Comparison of ENCODE assay signal across 24 cellular contexts in the genomic region with DNA sequence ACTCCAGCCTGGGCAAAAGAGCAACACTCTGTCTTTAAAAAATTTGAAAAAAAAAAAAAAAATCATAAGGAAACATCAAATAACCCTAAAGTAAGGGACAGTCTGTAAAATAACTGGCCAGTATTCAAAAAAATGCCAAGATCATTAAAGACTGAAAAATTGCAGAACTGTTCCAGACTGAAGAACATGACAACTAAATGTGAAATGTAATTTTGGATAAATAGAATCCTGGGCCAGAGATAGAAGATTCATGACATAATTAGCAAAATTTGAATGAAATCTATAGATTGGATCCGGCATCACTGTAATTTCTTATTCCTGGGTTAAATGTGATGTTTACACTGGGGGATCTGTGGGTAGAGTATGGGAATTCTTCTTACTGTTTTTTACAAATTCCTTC. TPM values are rescaled to one million over a fixed set of nuclear protein-coding genes. Genes with fewer than 3 reads are reported as not detected.
DNase-seq lines count a peak whose midpoint lies in the region; ATAC-seq, FAIRE-seq and TF ChIP-seq lines count a peak whose summit lies in the region.
"Had no signal": no experiment of that assay in that cellular context is flagged by ENCODE, and none has a peak within 500 bp of the region (broad histone marks: within the 10 kb centered on the region; RNA-seq: fewer than 3 reads in every experiment).

No MANE protein-coding gene starts in this region.

- RAD21 ChIA-PET in HCT116 (lab: Charles Lee; ENCODE audit: low non-redundant PET in 1 of 2, low total read pairs in 2 of 2, uncharacterized antibody in 2 of 2, unreplicated experiment in 2 of 2): interaction anchor here in 1 of 2 experiments (0.9 kb wide), 1 partner anchor 14 kb away, joined by 3 read pairs; no protein-coding TSS in a partner anchor

- peaks cover 22 to 30% of the 10 kb centered on the region in 2 experiments for H3K4me1 ChIP-seq in HCT116 (ENCODE audit: control insufficient read depth in 1 of 2, insufficient read depth in 2 of 2, low read length in 2 of 2)
- H3K4me1 ChIP-seq in adrenal gland (replicated peaks in 1 of 2): peaks cover 12 to 43% of the 10 kb centered on the region in 2 donors
- peaks cover 64% of the 10 kb centered on the region for H3K4me1 ChIP-seq in HepG2 (ENCODE audit: insufficient read depth, low read length)
- H3K4me1 ChIP-seq in tibial nerve: peaks cover 0 to 47% (median 8%) of the 10 kb centered on the region in 4 donors

- H2AFZ ChIP-seq in HCT116 (ENCODE audit: low read depth, low read length, poor library complexity, severe bottlenecking): no peak overlapping the region
- H2AFZ ChIP-seq in HepG2 (ENCODE audit: low read length): no peak overlapping the region
- H2AFZ ChIP-seq: GM23338 had no signal

- no peak for TF ChIP-seq POLR2A in HCT116 (IDR thresholded peaks at IDR 0.05; ENCODE audit: borderline replicate concordance, extremely low read depth, insufficient read depth, insufficient read length)
- TF ChIP-seq POLR2A in adrenal gland (IDR thresholded peaks at IDR 0.05): no peak
- no peak for TF ChIP-seq POLR2A in HepG2 (IDR thresholded peaks at IDR 0.05; ENCODE audit: insufficient read depth in 1 of 2, low read depth in 2 of 2, low read length in 2 of 2)
- no peak for TF ChIP-seq POLR2A in tibial nerve (IDR thresholded peaks at IDR 0.05)

- 0 out of 2 replicates have a peak overlapping the region, but pooled peaks have one; percentile 27 for H3K9ac ChIP-seq in HCT116 (ENCODE audit: low read length)
- no peak overlapping the region for H3K9ac ChIP-seq in HepG2 (ENCODE audit: insufficient read depth, low read depth, low read length)

- ATAC-seq in HCT116: no peak
- ATAC-seq in HepG2: no peak
- ATAC-seq: GM23338, heart right ventricle had no signal

- in situ Hi-C loops in HepG2 (cut with HindIII; ENCODE audit: extremely low pct_ligation_motif_present, low pct_unique_long_range_greater_than_20kb): no loop called here

- H3K9me2 ChIP-seq in HCT116 (ENCODE audit: insufficient read depth): no peaks in the 10 kb centered on the region

- H4K20me1 ChIP-seq in HCT116 (ENCODE audit: insufficient read depth) (no peaks in the 10 kb centered on the region), HepG2 (ENCODE audit: insufficient read depth, low read length) (no peaks in the 10 kb centered on the region; the same call in 1 of the 2 replicates)

- intact Hi-C loops in HCT116 (cut with micrococcal nuclease) (loop anchor here (2.0 kb wide), 1 partner anchor 13 kb away; no protein-coding TSS in a partner anchor), adrenal gland (cut with DNase I) (no loop called here), HepG2 (cut with micrococcal nuclease; ENCODE audit: unreplicated experiment) (no loop called here)

- TF ChIP-seq CTCF in HCT116 (IDR thresholded peaks at IDR 0.05 in 2 of 3, conservative IDR thresholded peaks at IDR 0.05 in 1 of 3; ENCODE audit: borderline replicate concordance in 1 of 3, insufficient read depth in 1 of 3, low read depth in 2 of 3, low read length in 2 of 3) (no peak), adrenal gland (IDR thresholded peaks at IDR 0.05) (no peak), HepG2 (CRISPR knock-in tag; IDR thresholded peaks at IDR 0.05) (no peak), tibial nerve (IDR thresholded peaks at IDR 0.05) (no peak), WERI-Rb-1 (IDR thresholded peaks at IDR 0.05; ENCODE audit: low read depth, low read length) (no peak)

- H3K27ac ChIP-seq in HCT116 (ENCODE audit: low read depth, low read length) (peak overlapping the region; percentile 37), adrenal gland (peak overlapping the region in 4 of 5 donors; percentile 53 to 63 (median 60)), HepG2 (ENCODE audit: extremely low read length, insufficient read depth, low read length) (peak overlapping the region; percentile 71), tibial nerve (peak overlapping the region in 3 of 4 donors; percentile 9 to 27 (median 15)), WERI-Rb-1 (no peak overlapping the region)
- H3K27ac ChIP-seq: suprapubic skin had no signal

- peak overlapping the region; percentile 94 for H3K4me2 ChIP-seq in HCT116 (ENCODE audit: low read length)
- peak overlapping the region; percentile 50; the same call in 1 of the 2 replicates for H3K4me2 ChIP-seq in HepG2 (ENCODE audit: low read depth, low read length)
- H3K4me2 ChIP-seq: GM23338 had no signal

- peaks cover 89% of the 10 kb centered on the region for H3K79me2 ChIP-seq in HCT116 (ENCODE audit: insufficient read depth, low read length)
- peaks cover 32% of the 10 kb centered on the region for H3K79me2 ChIP-seq in HepG2 (ENCODE audit: insufficient read depth, low read length)

- H3K9me3 ChIP-seq in HCT116 (ENCODE audit: control insufficient read depth in 1 of 2, insufficient read depth in 1 of 2, low read depth in 1 of 2, low read length in 2 of 2) (no peaks in the 10 kb centered on the region), adrenal gland (replicated peaks in 1 of 3) (no peaks in the 10 kb centered on the region), HepG2 (ENCODE audit: low read length) (no peaks in the 10 kb centered on the region), tibial nerve (no peaks in the 10 kb centered on the region), WERI-Rb-1 (ENCODE audit: severe bottlenecking) (no peaks in the 10 kb centered on the region)
- H3K9me3 ChIP-seq: Caco-2, heart right ventricle, right atrium auricular region, suprapubic skin had no signal

- no peaks in the 10 kb centered on the region for H3K27me3 ChIP-seq in HCT116 (ENCODE audit: insufficient read depth, low read length)
- H3K27me3 ChIP-seq in adrenal gland: no peaks in the 10 kb centered on the region
- no peaks in the 10 kb centered on the region; a peak in 1 of 5 replicates for H3K27me3 ChIP-seq in HepG2 (ENCODE audit: control insufficient read depth in 1 of 2, insufficient read depth in 2 of 2, low read length in 2 of 2)
- H3K27me3 ChIP-seq in tibial nerve: no peaks in the 10 kb centered on the region
- H3K27me3 ChIP-seq in WERI-Rb-1 (ENCODE audit: insufficient read depth, low read depth, severe bottlenecking): no peaks in the 10 kb centered on the region
- H3K27me3 ChIP-seq: heart right ventricle, right atrium auricular region, suprapubic skin had no signal

- H3K4me3 ChIP-seq in HCT116 (replicated peaks in 1 of 2; ENCODE audit: low read depth in 1 of 2, low read length in 2 of 2) (no peak overlapping the region), adrenal gland (no peak overlapping the region), HepG2 (replicated peaks in 1 of 3; ENCODE audit: insufficient read depth in 1 of 3, low read depth in 2 of 3, low read length in 3 of 3) (no peak overlapping the region), tibial nerve (no peak overlapping the region), WERI-Rb-1 (ENCODE audit: low read depth, low read length) (no peak overlapping the region)
- H3K4me3 ChIP-seq: GM23338, heart right ventricle, right atrium auricular region, suprapubic skin had no signal

- TF ChIP-seq RAD21 in HCT116 (IDR thresholded peaks at IDR 0.05; ENCODE audit: low read depth): no peak
- no peak for TF ChIP-seq RAD21 in HepG2 (CRISPR knock-in tag; IDR thresholded peaks at IDR 0.05)

- 74 to 88% (median 83%) methylated on average over 1 of the region's 1 CpG for WGBS in adrenal gland, 4 donors
- 85% methylated on average over 1 of the region's 1 CpG for WGBS in HepG2 (ENCODE audit: low lambda C conversion rate)
- WGBS in tibial nerve, 2 donors: 52 to 73% methylated on average over 1 of the region's 1 CpG

- H3K36me3 ChIP-seq in HCT116 (ENCODE audit: control insufficient read depth in 1 of 2, insufficient read depth in 2 of 2, low read length in 2 of 2): peaks cover 5 to 11% of the 10 kb centered on the region in 2 experiments; a peak in 3 of 4 replicates
- peaks cover 0 to 8% of the 10 kb centered on the region in 2 donors for H3K36me3 ChIP-seq in adrenal gland (replicated peaks in 1 of 2)
- peaks cover 0 to 2% of the 10 kb centered on the region in 2 experiments; a peak in 1 of 5 replicates for H3K36me3 ChIP-seq in HepG2 (replicated peaks in 1 of 2; ENCODE audit: control insufficient read depth in 1 of 2, insufficient read depth in 2 of 2, low read length in 2 of 2)
- peaks cover 0 to 8% (median 0%) of the 10 kb centered on the region in 3 donors for H3K36me3 ChIP-seq in tibial nerve
- H3K36me3 ChIP-seq in WERI-Rb-1: peaks cover 12% of the 10 kb centered on the region

- POLR2A ChIA-PET in HCT116 (lab: Charles Lee): interaction anchor here (1.0 kb wide), 1 partner anchor 14 kb away, joined by 3 read pairs; no protein-coding TSS in a partner anchor
- POLR2A ChIA-PET in HepG2 (lab: Yijun Ruan, JAX): interaction anchor here (1.0 to 4.1 kb wide), 4 partner anchors 15 to 41 kb away, joined by 3 to 144 read pairs (median 94); partner anchors contain the start of gene SUMF2

- TF ChIP-seq EP300 in HepG2 (IDR thresholded peaks at IDR 0.05; ENCODE audit: low read depth in 2 of 2, low read length in 2 of 2) (no peak), HepG2 (CRISPR knock-in tag; IDR thresholded peaks at IDR 0.05; ENCODE audit: borderline replicate concordance) (no peak), tibial nerve (IDR thresholded peaks at IDR 0.05) (no peak)

- CTCF ChIA-PET in HCT116 (lab: Charles Lee) (no interaction called here), HepG2 (lab: Yijun Ruan, JAX; ENCODE audit: low intra/inter-chr PET ratio, low total read pairs) (no interaction called here)

- no peak for DNase-seq in HCT116 (ENCODE audit: low read depth, low spot score)
- no peak for DNase-seq in adrenal gland
- no peak for DNase-seq in HepG2 (ENCODE audit: low spot score)
- DNase-seq in tibial nerve (ENCODE audit: low spot score in 2 of 2): no peak
- DNase-seq in WERI-Rb-1: no peak
- DNase-seq in HPDE6-E6E7 (ENCODE audit: extremely low spot score): no peak
- no peak for DNase-seq in NAMALWA (ENCODE audit: low spot score)
- DNase-seq: activated B cell treated with CpG ODN at 0.5 μM for 24 hours; activated CD4-positive, alpha-beta memory T cell treated with anti-CD3 and anti-CD28 coated beads for 36 hours; activated naive CD4-positive, alpha-beta T cell treated with anti-CD3 and anti-CD28 coated beads for 36 hours; activated T-cell treated with anti-CD3 and anti-CD28 coated beads, Interleukin-2, amount 50 U/mL, for 1 hour; AML-193; aorta; NCI-H1930; NCI-H226; occipital lobe; OCI-M1; stimulated activated CD8-positive, alpha-beta memory T cell treated with anti-CD3 and anti-CD28 coated beads, Interleukin-4, amount 100 ng/mL, for 48 hours had no signal

- no TSS peak for BruUV-seq in HCT116 (replicated peaks; lab: Mats Ljungman, UMichigan)
- no TSS peak for BruUV-seq in HepG2 (replicated peaks; lab: Mats Ljungman, UMichigan)

- no peak for FAIRE-seq in HepG2 (lab: Jason Lieb, UNC)
- FAIRE-seq: HTR-8/SVneo had no signal

RNA-seq across cellular contexts. Expression of gene PSPH, which starts 3.0 kb away (rescaled TPM):
- total RNA-seq in HCT116 (2021; ENCODE audit: unreplicated experiment): 50.7 TPM
- 36.6 and 45.9 TPM in 2 replicates for polyA plus RNA-seq in HCT116 (2012)
- 10 to 100 TPM; 10.4 to 68.7 (median 27.3) TPM for total RNA-seq in adrenal gland
- polyA plus RNA-seq in adrenal gland: 10 to 100 TPM in 2 of 3 donors, 1 to 10 TPM in 1; 2.8 to 13.7 (median 11.1) TPM
- 124 and 175 TPM in 2 replicates for total RNA-seq in HepG2 (2016; rRNA removed; fragmentation: Illumina TruSeq; extraction: Trizol)
- 25.3 and 32.9 TPM in 2 replicates for total RNA-seq in HepG2 (2016; cell fraction: cytosol; rRNA removed; fragmentation: Illumina TruSeq; extraction: Trizol; ENCODE audit: low read depth)
- total RNA-seq in HepG2 (2016; cell fraction: insoluble cytoplasmic fraction; rRNA removed; fragmentation: Illumina TruSeq; extraction: Trizol): 124 and 200 TPM in 2 replicates
- 65.6 and 67.9 TPM in 2 replicates for total RNA-seq in HepG2 (2016; cell fraction: membrane; rRNA removed; fragmentation: Illumina TruSeq; extraction: Trizol)
- 54.9 and 62.4 TPM in 2 replicates for total RNA-seq in HepG2 (2016; cell fraction: nucleus; rRNA removed; fragmentation: Illumina TruSeq; extraction: Trizol)
- 85.5 and 85.8 TPM in 2 replicates for polyA plus RNA-seq in HepG2 (2011; rRNA removed)
- polyA plus RNA-seq in HepG2 (2011; cell fraction: cytosol; rRNA removed): 97.1 and 104 TPM in 2 replicates
- 23.5 and 32.4 TPM in 2 replicates for polyA plus RNA-seq in HepG2 (2011; cell fraction: nucleus; rRNA removed)
- 63.4 and 77.8 TPM in 2 replicates for polyA plus RNA-seq in HepG2 (2012)
- 24.3 and 28.7 TPM in 2 replicates for polyA plus RNA-seq in HepG2 (2016; cell fraction: cytosol; fragmentation: Illumina TruSeq; extraction: Trizol; ENCODE audit: low read depth)
- 138 and 145 TPM in 2 replicates for polyA plus RNA-seq in HepG2 (2016; cell fraction: insoluble cytoplasmic fraction; fragmentation: Illumina TruSeq; extraction: Trizol; ENCODE audit: low read depth)
- polyA plus RNA-seq in HepG2 (2016; cell fraction: membrane; fragmentation: Illumina TruSeq; extraction: Trizol; ENCODE audit: low read depth): 40.5 and 43.9 TPM in 2 replicates
- polyA plus RNA-seq in HepG2 (2016; cell fraction: nucleus; fragmentation: Illumina TruSeq; extraction: Trizol; ENCODE audit: insufficient read depth, low read depth): 58.7 and 60.7 TPM in 2 replicates
- 48.6 and 65.8 TPM in 2 replicates for polyA minus RNA-seq in HepG2 (2011; rRNA and poly(A)+ RNA removed; ENCODE audit: low replicate concordance)
- polyA minus RNA-seq in HepG2 (2011; cell fraction: cytosol; rRNA and poly(A)+ RNA removed): 59.8 and 64.2 TPM in 2 replicates
- 40.7 and 55.8 TPM in 2 replicates for polyA minus RNA-seq in HepG2 (2011; cell fraction: nucleus; rRNA and poly(A)+ RNA removed)
- total RNA-seq in tibial nerve: 10 to 100 TPM; 14.9 to 39.8 (median 25.1) TPM

RNA-seq across cellular contexts. Expression of gene CCT6A, which starts 3.3 kb away (rescaled TPM):
- 257 TPM for total RNA-seq in HCT116 (2021; ENCODE audit: unreplicated experiment)
- 215 and 226 TPM in 2 replicates for polyA plus RNA-seq in HCT116 (2012)
- total RNA-seq in adrenal gland: 100 to 1,000 TPM in 2 of 8 donors, 10 to 100 TPM in 6; 51.6 to 128 (median 85.3) TPM
- polyA plus RNA-seq in adrenal gland: 100 to 1,000 TPM; 142 to 240 (median 163) TPM
- total RNA-seq in HepG2 (2016; rRNA removed; fragmentation: Illumina TruSeq; extraction: Trizol): 292 and 425 TPM in 2 replicates
- 46.3 and 52.8 TPM in 2 replicates for total RNA-seq in HepG2 (2016; cell fraction: cytosol; rRNA removed; fragmentation: Illumina TruSeq; extraction: Trizol; ENCODE audit: low read depth)
- 297 and 437 TPM in 2 replicates for total RNA-seq in HepG2 (2016; cell fraction: insoluble cytoplasmic fraction; rRNA removed; fragmentation: Illumina TruSeq; extraction: Trizol)
- 96.3 and 109 TPM in 2 replicates for total RNA-seq in HepG2 (2016; cell fraction: membrane; rRNA removed; fragmentation: Illumina TruSeq; extraction: Trizol)
- total RNA-seq in HepG2 (2016; cell fraction: nucleus; rRNA removed; fragmentation: Illumina TruSeq; extraction: Trizol): 167 and 182 TPM in 2 replicates
- 135 and 219 TPM in 2 replicates for polyA plus RNA-seq in HepG2 (2011; rRNA removed)
- 87.9 and 139 TPM in 2 replicates for polyA plus RNA-seq in HepG2 (2011; cell fraction: cytosol; rRNA removed)
- 80.9 and 81.9 TPM in 2 replicates for polyA plus RNA-seq in HepG2 (2011; cell fraction: nucleus; rRNA removed)
- polyA plus RNA-seq in HepG2 (2012): 147 and 167 TPM in 2 replicates
- 29.1 and 31.6 TPM in 2 replicates for polyA plus RNA-seq in HepG2 (2016; cell fraction: cytosol; fragmentation: Illumina TruSeq; extraction: Trizol; ENCODE audit: low read depth)
- polyA plus RNA-seq in HepG2 (2016; cell fraction: insoluble cytoplasmic fraction; fragmentation: Illumina TruSeq; extraction: Trizol; ENCODE audit: low read depth): 455 and 526 TPM in 2 replicates
- 69.4 and 72.1 TPM in 2 replicates for polyA plus RNA-seq in HepG2 (2016; cell fraction: membrane; fragmentation: Illumina TruSeq; extraction: Trizol; ENCODE audit: low read depth)
- polyA plus RNA-seq in HepG2 (2016; cell fraction: nucleus; fragmentation: Illumina TruSeq; extraction: Trizol; ENCODE audit: insufficient read depth, low read depth): 371 TPM in 2 replicates
- polyA minus RNA-seq in HepG2 (2011; rRNA and poly(A)+ RNA removed; ENCODE audit: low replicate concordance): 62.3 and 243 TPM in 2 replicates
- polyA minus RNA-seq in HepG2 (2011; cell fraction: cytosol; rRNA and poly(A)+ RNA removed): 72.5 and 82.6 TPM in 2 replicates
- 101 and 127 TPM in 2 replicates for polyA minus RNA-seq in HepG2 (2011; cell fraction: nucleus; rRNA and poly(A)+ RNA removed)
- total RNA-seq in tibial nerve: 10 to 100 TPM; 60.0 to 99.0 (median 77.9) TPM

RNA-seq across cellular contexts. Expression of gene SUMF2, which starts 15.8 kb away (rescaled TPM):
- 173 TPM for total RNA-seq in HCT116 (2021; ENCODE audit: unreplicated experiment)
- polyA plus RNA-seq in HCT116 (2012): 154 and 174 TPM in 2 replicates
- 100 to 1,000 TPM; 118 to 230 (median 181) TPM for total RNA-seq in adrenal gland
- 100 to 1,000 TPM in 1 of 3 donors, 10 to 100 TPM in 2; 75.6 to 142 (median 92.3) TPM for polyA plus RNA-seq in adrenal gland
- 22.4 and 54.4 TPM in 2 replicates for total RNA-seq in HepG2 (2016; rRNA removed; fragmentation: Illumina TruSeq; extraction: Trizol)
- 12.4 and 13.6 TPM in 2 replicates for total RNA-seq in HepG2 (2016; cell fraction: cytosol; rRNA removed; fragmentation: Illumina TruSeq; extraction: Trizol; ENCODE audit: low read depth)
- 20.6 and 54.0 TPM in 2 replicates for total RNA-seq in HepG2 (2016; cell fraction: insoluble cytoplasmic fraction; rRNA removed; fragmentation: Illumina TruSeq; extraction: Trizol)
- total RNA-seq in HepG2 (2016; cell fraction: membrane; rRNA removed; fragmentation: Illumina TruSeq; extraction: Trizol): 25.2 and 28.6 TPM in 2 replicates
- 45.2 and 49.4 TPM in 2 replicates for total RNA-seq in HepG2 (2016; cell fraction: nucleus; rRNA removed; fragmentation: Illumina TruSeq; extraction: Trizol)
- 48.0 and 48.9 TPM in 2 replicates for polyA plus RNA-seq in HepG2 (2011; rRNA removed)
- 37.0 and 44.8 TPM in 2 replicates for polyA plus RNA-seq in HepG2 (2011; cell fraction: cytosol; rRNA removed)
- polyA plus RNA-seq in HepG2 (2011; cell fraction: nucleus; rRNA removed): 132 and 139 TPM in 2 replicates
- 47.6 and 52.3 TPM in 2 replicates for polyA plus RNA-seq in HepG2 (2012)
- 10.5 and 10.7 TPM in 2 replicates for polyA plus RNA-seq in HepG2 (2016; cell fraction: cytosol; fragmentation: Illumina TruSeq; extraction: Trizol; ENCODE audit: low read depth)
- 15.4 and 19.0 TPM in 2 replicates for polyA plus RNA-seq in HepG2 (2016; cell fraction: insoluble cytoplasmic fraction; fragmentation: Illumina TruSeq; extraction: Trizol; ENCODE audit: low read depth)
- 16.9 and 18.1 TPM in 2 replicates for polyA plus RNA-seq in HepG2 (2016; cell fraction: membrane; fragmentation: Illumina TruSeq; extraction: Trizol; ENCODE audit: low read depth)
- 77.0 and 78.6 TPM in 2 replicates for polyA plus RNA-seq in HepG2 (2016; cell fraction: nucleus; fragmentation: Illumina TruSeq; extraction: Trizol; ENCODE audit: insufficient read depth, low read depth)
- polyA minus RNA-seq in HepG2 (2011; rRNA and poly(A)+ RNA removed; ENCODE audit: low replicate concordance): 55.3 and 78.5 TPM in 2 replicates
- polyA minus RNA-seq in HepG2 (2011; cell fraction: cytosol; rRNA and poly(A)+ RNA removed): 28.3 and 29.1 TPM in 2 replicates
- 40.4 and 52.2 TPM in 2 replicates for polyA minus RNA-seq in HepG2 (2011; cell fraction: nucleus; rRNA and poly(A)+ RNA removed)
- 100 to 1,000 TPM in 3 of 4 donors, 10 to 100 TPM in 1; 99.4 to 162 (median 132) TPM for total RNA-seq in tibial nerve

RNA-seq across cellular contexts. Expression of gene PHKG1, which starts 44.5 kb away (rescaled TPM):
- total RNA-seq in HCT116 (2021; ENCODE audit: unreplicated experiment): 1.1 TPM
- 1.3 and 1.4 TPM in 2 replicates for polyA plus RNA-seq in HCT116 (2012)
- total RNA-seq in adrenal gland: 10 to 100 TPM in 1 of 8 donors, 1 to 10 TPM in 7; 2.2 to 10.2 (median 6.0) TPM
- polyA plus RNA-seq in adrenal gland: 1 to 10 TPM in 2 of 3 donors, under 1 TPM in 1; 0.60 to 9.3 (median 5.8) TPM
- 0.44 TPM in 1 of 2 replicates, not detected in the other for total RNA-seq in HepG2 (2016; rRNA removed; fragmentation: Illumina TruSeq; extraction: Trizol)
- total RNA-seq in HepG2 (2016; cell fraction: cytosol; rRNA removed; fragmentation: Illumina TruSeq; extraction: Trizol; ENCODE audit: low read depth): 0.18 TPM in 1 of 2 replicates, not detected in the other
- total RNA-seq in HepG2 (2016; cell fraction: insoluble cytoplasmic fraction; rRNA removed; fragmentation: Illumina TruSeq; extraction: Trizol): 0.37 and 0.84 TPM in 2 replicates
- total RNA-seq in HepG2 (2016; cell fraction: membrane; rRNA removed; fragmentation: Illumina TruSeq; extraction: Trizol): 0.09 TPM in 1 of 2 replicates, not detected in the other
- total RNA-seq in HepG2 (2016; cell fraction: nucleus; rRNA removed; fragmentation: Illumina TruSeq; extraction: Trizol): 0.50 and 1.5 TPM in 2 replicates
- 0.71 and 1.1 TPM in 2 replicates for polyA plus RNA-seq in HepG2 (2011; rRNA removed)
- polyA plus RNA-seq in HepG2 (2011; cell fraction: cytosol; rRNA removed): 0.09 and 0.36 TPM in 2 replicates
- 2.6 and 2.9 TPM in 2 replicates for polyA plus RNA-seq in HepG2 (2011; cell fraction: nucleus; rRNA removed)
- polyA plus RNA-seq in HepG2 (2012): 0.98 and 1.5 TPM in 2 replicates
- polyA plus RNA-seq in HepG2 (2016; cell fraction: cytosol; fragmentation: Illumina TruSeq; extraction: Trizol; ENCODE audit: low read depth): 0.05 and 0.24 TPM in 2 replicates
- not detected in 2 replicates for polyA plus RNA-seq in HepG2 (2016; cell fraction: insoluble cytoplasmic fraction; fragmentation: Illumina TruSeq; extraction: Trizol; ENCODE audit: low read depth)
- 0.12 TPM in 1 of 2 replicates, not detected in the other for polyA plus RNA-seq in HepG2 (2016; cell fraction: membrane; fragmentation: Illumina TruSeq; extraction: Trizol; ENCODE audit: low read depth)
- 1.6 and 1.9 TPM in 2 replicates for polyA plus RNA-seq in HepG2 (2016; cell fraction: nucleus; fragmentation: Illumina TruSeq; extraction: Trizol; ENCODE audit: insufficient read depth, low read depth)
- polyA minus RNA-seq in HepG2 (2011; rRNA and poly(A)+ RNA removed; ENCODE audit: low replicate concordance): 0.09 and 0.10 TPM in 2 replicates
- polyA minus RNA-seq in HepG2 (2011; cell fraction: cytosol; rRNA and poly(A)+ RNA removed): not detected in 2 replicates
- 0.52 and 1.5 TPM in 2 replicates for polyA minus RNA-seq in HepG2 (2011; cell fraction: nucleus; rRNA and poly(A)+ RNA removed)
- 1 to 10 TPM in 3 of 4 donors, under 1 TPM in 1; 0.39 to 4.2 (median 1.3) TPM for total RNA-seq in tibial nerve
- total RNA-seq: GM23338 had no signal
- polyA plus RNA-seq: GM23338 had no signal

RNA-seq across cellular contexts. Expression of gene CHCHD2, which starts 58.0 kb away (rescaled TPM):
- 510 TPM for total RNA-seq in HCT116 (2021; ENCODE audit: unreplicated experiment)
- polyA plus RNA-seq in HCT116 (2012): 595 and 600 TPM in 2 replicates
- 1,000 to 10,000 TPM in 2 of 8 donors, 100 to 1,000 TPM in 6; 543 to 1,329 (median 785) TPM for total RNA-seq in adrenal gland
- polyA plus RNA-seq in adrenal gland: 100 to 1,000 TPM; 217 to 816 (median 352) TPM
- total RNA-seq in HepG2 (2016; rRNA removed; fragmentation: Illumina TruSeq; extraction: Trizol): 572 and 599 TPM in 2 replicates
- 170 and 177 TPM in 2 replicates for total RNA-seq in HepG2 (2016; cell fraction: cytosol; rRNA removed; fragmentation: Illumina TruSeq; extraction: Trizol; ENCODE audit: low read depth)
- total RNA-seq in HepG2 (2016; cell fraction: insoluble cytoplasmic fraction; rRNA removed; fragmentation: Illumina TruSeq; extraction: Trizol): 576 and 629 TPM in 2 replicates
- 222 TPM in 2 replicates for total RNA-seq in HepG2 (2016; cell fraction: membrane; rRNA removed; fragmentation: Illumina TruSeq; extraction: Trizol)
- total RNA-seq in HepG2 (2016; cell fraction: nucleus; rRNA removed; fragmentation: Illumina TruSeq; extraction: Trizol): 198 and 219 TPM in 2 replicates
- 330 and 333 TPM in 2 replicates for polyA plus RNA-seq in HepG2 (2011; rRNA removed)
- polyA plus RNA-seq in HepG2 (2011; cell fraction: cytosol; rRNA removed): 318 and 570 TPM in 2 replicates
- polyA plus RNA-seq in HepG2 (2011; cell fraction: nucleus; rRNA removed): 143 and 151 TPM in 2 replicates
- 315 and 361 TPM in 2 replicates for polyA plus RNA-seq in HepG2 (2012)
- polyA plus RNA-seq in HepG2 (2016; cell fraction: cytosol; fragmentation: Illumina TruSeq; extraction: Trizol; ENCODE audit: low read depth): 167 and 168 TPM in 2 replicates
- polyA plus RNA-seq in HepG2 (2016; cell fraction: insoluble cytoplasmic fraction; fragmentation: Illumina TruSeq; extraction: Trizol; ENCODE audit: low read depth): 522 and 567 TPM in 2 replicates
- 181 and 189 TPM in 2 replicates for polyA plus RNA-seq in HepG2 (2016; cell fraction: membrane; fragmentation: Illumina TruSeq; extraction: Trizol; ENCODE audit: low read depth)
- 254 and 280 TPM in 2 replicates for polyA plus RNA-seq in HepG2 (2016; cell fraction: nucleus; fragmentation: Illumina TruSeq; extraction: Trizol; ENCODE audit: insufficient read depth, low read depth)
- polyA minus RNA-seq in HepG2 (2011; rRNA and poly(A)+ RNA removed; ENCODE audit: low replicate concordance): 124 and 252 TPM in 2 replicates
- polyA minus RNA-seq in HepG2 (2011; cell fraction: cytosol; rRNA and poly(A)+ RNA removed): 128 and 156 TPM in 2 replicates
- 40.2 and 48.9 TPM in 2 replicates for polyA minus RNA-seq in HepG2 (2011; cell fraction: nucleus; rRNA and poly(A)+ RNA removed)
- total RNA-seq in tibial nerve: 100 to 1,000 TPM; 286 to 417 (median 326) TPM
- total RNA-seq: GM23338 had no signal
